ENCODE assay signal across 8 cellular contexts in the genomic region with DNA sequence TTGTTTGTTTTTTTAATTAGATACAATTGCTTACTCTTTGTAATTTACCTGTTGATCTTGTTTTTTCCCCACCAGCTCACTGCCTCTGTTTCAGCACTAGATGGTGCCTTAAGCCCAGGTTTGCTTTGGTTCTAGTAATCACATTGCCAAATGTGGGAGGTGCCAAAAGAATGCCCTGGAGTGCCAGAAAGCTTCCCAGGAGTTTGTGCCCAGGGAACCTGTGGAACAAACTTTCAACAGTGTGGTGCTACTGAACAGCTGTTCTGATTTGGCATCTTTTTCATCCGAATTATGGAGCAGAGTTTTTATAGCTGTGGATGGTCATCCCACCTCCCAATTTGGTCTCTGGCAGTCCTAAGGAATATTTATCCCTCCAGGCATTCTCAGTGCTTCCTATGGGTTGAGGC.
A peak's percentile ranks its signal among the peaks of the same experiment; 100 is the strongest.
DNase-seq lines count a peak whose midpoint lies in the region; ATAC-seq and TF ChIP-seq lines count a peak whose summit lies in the region.

No MANE protein-coding gene starts in this region.

- peak; percentile 9 for DNase-seq in NCI-H446 treated with DMSO at 0.1 percent for 48 hours (lab: John Stamatoyannopoulos, UW)
- peak; percentile 17 for DNase-seq in epidermal melanocyte (ENCODE audit: insufficient read length, low spot score)
- no peak for DNase-seq in osteocyte (ENCODE audit: extremely low spot score, unreplicated experiment)
- no peak for DNase-seq in stimulated activated CD4-positive, alpha-beta T cell treated with anti-CD3 and anti-CD28 coated beads, Interleukin-1b, Interleukin-23, amount 100 ng/mL, for 48 hours
- no peak for DNase-seq in left colon

- H3K4me1 Mint-ChIP-seq in osteocyte (ENCODE audit: unreplicated experiment), result peaks cover 17% of the 10 kb centered on the region

- H3K36me3 Mint-ChIP-seq in osteocyte (ENCODE audit: unreplicated experiment), result no peaks in the 10 kb centered on the region

- TF ChIP-seq CTCF in osteocyte (IDR thresholded peaks at IDR 0.05), result peak; percentile 69

- H3K4me3 Mint-ChIP-seq in osteocyte (ENCODE audit: unreplicated experiment), result no peak overlapping the region

- H3K27me3 Mint-ChIP-seq in osteocyte (ENCODE audit: unreplicated experiment), result no peaks in the 10 kb centered on the region

- intact Hi-C loops in left colon (cut with DNase I, micrococcal nuclease), result no loop called here

- ATAC-seq in GM19463 (IDR thresholded peaks at IDR 0.05; ENCODE audit: unreplicated experiment), result peak; percentile 36
- no peak for ATAC-seq in HG03139 (IDR thresholded peaks at IDR 0.05; ENCODE audit: unreplicated experiment)
- ATAC-seq in GM18870 (IDR thresholded peaks at IDR 0.05; ENCODE audit: unreplicated experiment), result no peak
- no peak for ATAC-seq in left colon

- H3K27ac Mint-ChIP-seq in osteocyte (ENCODE audit: unreplicated experiment), result peak overlapping the region; percentile 3

- H3K9me3 Mint-ChIP-seq in osteocyte (ENCODE audit: unreplicated experiment), result peaks cover 16% of the 10 kb centered on the region

Comparison
In these comparisons a context has a peak if more than half of its experiments do, and no peak if none do; other contexts are left out.
1. DNase-seq: peak in NCI-H446 treated with DMSO at 0.1 percent for 48 hours (single experiment) and epidermal melanocyte (single experiment); none in osteocyte (single experiment), stimulated activated CD4-positive, alpha-beta T cell treated with anti-CD3 and anti-CD28 coated beads, Interleukin-1b, Interleukin-23, amount 100 ng/mL, for 48 hours (single experiment) and left colon (0 of 2).